Comparison of ENCODE assay signal across 24 cellular contexts in the genomic region with DNA sequence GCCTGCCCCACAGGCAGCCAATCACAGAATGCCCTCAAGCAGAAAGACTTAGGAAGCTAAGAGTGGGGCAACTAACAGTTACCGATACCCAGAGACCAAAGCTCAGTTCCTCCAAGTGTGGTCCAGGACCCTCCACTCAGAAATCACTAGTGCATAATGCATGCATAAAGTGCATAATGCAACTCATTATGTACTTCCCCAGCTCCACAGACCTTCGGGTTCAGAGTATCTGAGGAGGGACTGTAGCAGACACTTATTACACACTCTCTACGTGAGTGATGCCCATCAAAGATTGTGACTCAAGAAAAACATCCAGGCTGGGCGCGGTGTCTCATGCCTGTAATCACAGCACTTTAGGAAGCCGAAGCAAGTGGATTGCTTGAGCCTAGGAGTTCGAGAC.
"Had no signal": no experiment of that assay in that cellular context is flagged by ENCODE, and none has a peak within 500 bp of the region (broad histone marks: within the 10 kb centered on the region; RNA-seq: fewer than 3 reads in every experiment).

No MANE protein-coding gene starts in this region.

- H3K27me3 ChIP-seq: neural progenitor cell, neutrophil, ovary, right atrium auricular region, right lobe of liver, uterus had no signal

- DNase-seq: islet precursor cell; left ventricle myocardium inferior; mesendoderm; naive B cell; natural killer cell; nephron progenitor cell; occipital lobe; ovary; right lobe of liver; stimulated activated CD4-positive, alpha-beta T cell treated with anti-CD3 and anti-CD28 coated beads, Interleukin-15, amount 100 ng/mL, for 24 hours; stimulated activated CD4-positive, alpha-beta T cell treated with anti-CD3 and anti-CD28 coated beads, Interleukin-2, amount 100 ng/mL, for 24 hours; stimulated activated CD4-positive, alpha-beta T cell treated with anti-CD3 and anti-CD28 coated beads, Interleukin-4, amount 100 ng/mL, for 1 hour; stimulated activated naive CD4-positive, alpha-beta T cell treated with Interleukin-2 at 50 U/mL for 16 hours; stimulated activated naive CD8-positive, alpha-beta T cell treated with anti-CD3 and anti-CD28 coated beads, Interleukin-15, amount 100 ng/mL, for 72 hours; substantia nigra; uterus had no signal

- H3K9me3 ChIP-seq: left ventricle myocardium inferior, neutrophil, ovary, right atrium auricular region, right lobe of liver, tibial nerve, uterus had no signal

- H3K27me3 Mint-ChIP-seq: stimulated activated naive CD8-positive, alpha-beta T cell treated with anti-CD3 and anti-CD28 coated beads, Interleukin-15, amount 100 ng/mL, for 72 hours; type B pancreatic cell had no signal

- H3K4me2 ChIP-seq: neural progenitor cell, smooth muscle cell had no signal

- H3K27ac Mint-ChIP-seq: mesothelial cell of epicardium, natural killer cell, nephron progenitor cell, neural progenitor cell had no signal

- ATAC-seq: natural killer cell; right lobe of liver; stimulated activated naive CD8-positive, alpha-beta T cell treated with anti-CD3 and anti-CD28 coated beads, Interleukin-15, amount 100 ng/mL, for 72 hours had no signal

- H2AFZ ChIP-seq: neural progenitor cell had no signal

- H3K36me3 Mint-ChIP-seq: mesothelial cell of epicardium, natural killer cell, neural progenitor cell, type B pancreatic cell had no signal

- H3K36me3 ChIP-seq: left ventricle myocardium inferior, neural progenitor cell, neutrophil, ovary, right atrium auricular region, right lobe of liver, tibial nerve, uterus had no signal

- H3K4me1 ChIP-seq: left ventricle myocardium inferior, uterus had no signal

- H3K4me3 Mint-ChIP-seq: mesothelial cell of epicardium; natural killer cell; nephron progenitor cell; neural progenitor cell; stimulated activated naive CD8-positive, alpha-beta T cell treated with anti-CD3 and anti-CD28 coated beads, Interleukin-15, amount 100 ng/mL, for 72 hours; type B pancreatic cell had no signal

- H3K27ac ChIP-seq: left ventricle myocardium inferior, neural progenitor cell, neutrophil, ovary, right atrium auricular region, right lobe of liver, tibial nerve, uterus had no signal

- H3K4me3 ChIP-seq: left ventricle myocardium inferior, lung, neural progenitor cell, ovary, right atrium auricular region, right lobe of liver, smooth muscle cell, tibial nerve, uterus had no signal

- H3K9ac ChIP-seq: neural progenitor cell had no signal
